ENCODE assay signal across 1 cellular context in genomic region chr13:106815545-106815944, GRCh38.
TF ChIP-seq lines count a peak whose summit lies in the region.

No MANE protein-coding gene starts in this region.

TF ChIP-seq in SK-N-SH treated with all-trans-retinoic acid at 6 μM for 48 hours, 23 proteins besides CTCF, POLR2A, EP300 and RAD21 (continued from another document):
- TF ChIP-seq ZNF565 (CRISPR knock-in tag; conservative IDR thresholded peaks at IDR 0.05; ENCODE audit: low read depth) (no peak), CREB5 (CRISPR knock-in tag; IDR thresholded peaks at IDR 0.05; ENCODE audit: low read depth) (no peak), ZFP3 (CRISPR knock-in tag; IDR thresholded peaks at IDR 0.05) (no peak), CSDC2 (CRISPR knock-in tag; IDR thresholded peaks at IDR 0.05) (no peak), ZNF8 (CRISPR knock-in tag; IDR thresholded peaks at IDR 0.05) (no peak), TCF4 (CRISPR knock-in tag; IDR thresholded peaks at IDR 0.05; ENCODE audit: borderline replicate concordance) (no peak), PPARA (CRISPR knock-in tag; IDR thresholded peaks at IDR 0.05; ENCODE audit: borderline replicate concordance) (no peak), TSHZ2 (CRISPR knock-in tag; IDR thresholded peaks at IDR 0.05) (no peak), GLIS3 (CRISPR knock-in tag; IDR thresholded peaks at IDR 0.05) (no peak), ESRRG (CRISPR knock-in tag; IDR thresholded peaks at IDR 0.05) (no peak), ARNTL (CRISPR knock-in tag; IDR thresholded peaks at IDR 0.05; ENCODE audit: borderline replicate concordance, low read depth) (no peak), RARB (CRISPR knock-in tag; IDR thresholded peaks at IDR 0.05) (no peak)
